10 cellular contexts compared by ENCODE assay signal in genomic region chr1:108214641-108215465, GRCh38. TPM values are rescaled to one million over a fixed set of nuclear protein-coding genes. Genes with fewer than 3 reads are reported as not detected.
DNase-seq lines count a peak whose midpoint lies in the region; ATAC-seq, FAIRE-seq and TF ChIP-seq lines count a peak whose summit lies in the region.
"Not testable (repeated sequence)": the region's sequence is repeated elsewhere in the genome, so short reads cannot be mapped to it uniquely, and the experiment has no call there.
"Had no signal": no experiment of that assay in that cellular context is flagged by ENCODE, and none has a peak within 500 bp of the region (broad histone marks: within the 10 kb centered on the region; RNA-seq: fewer than 3 reads in every experiment).

No MANE protein-coding gene starts in this region.

- FAIRE-seq in islet of Langerhans (lab: Jason Lieb, UNC), result peak; percentile 99

- 19 to 21% (median 21%) methylated on average over 4 of the region's 5 CpGs for WGBS in psoas muscle, 3 donors

- not testable (repeated sequence) for H3K27me3 ChIP-seq in psoas muscle (ENCODE audit: insufficient read depth in 3 of 3, low read length in 2 of 3)

- not testable (repeated sequence) for H3K4me1 ChIP-seq in psoas muscle

- H3K9me3 ChIP-seq in psoas muscle, result not testable (repeated sequence)

- H3K36me3 ChIP-seq in psoas muscle (ENCODE audit: insufficient read depth in 1 of 2, low read depth in 1 of 2), result not testable (repeated sequence)

- H3K27me3 Mint-ChIP-seq in CD14-positive monocyte (ENCODE audit: low read depth in 3 of 3), result peaks cover 0 to 15% (median 3%) of the 10 kb centered on the region in 3 donors
- not testable (repeated sequence) for H3K27me3 Mint-ChIP-seq in chondrocyte (ENCODE audit: low read depth)

- H3K4me1 Mint-ChIP-seq in CD14-positive monocyte; chondrocyte (ENCODE audit: low read depth): not testable (repeated sequence)

- not testable (repeated sequence) for DNase-seq in CD14-positive monocyte (ENCODE audit: low spot score); chondrocyte (ENCODE audit: low spot score); psoas muscle
- DNase-seq in NCI-H2107 treated with DMSO at 0.1 percent for 48 hours (lab: John Stamatoyannopoulos, UW; ENCODE audit: unreplicated experiment), result peak; percentile 6

- intact Hi-C loops in CD14-positive monocyte (cut with micrococcal nuclease); psoas muscle (cut with DNase I): not testable (repeated sequence)

- not testable (repeated sequence) for H3K36me3 Mint-ChIP-seq in CD14-positive monocyte; chondrocyte (ENCODE audit: low read depth)

- H3K9me3 Mint-ChIP-seq in CD14-positive monocyte; chondrocyte (ENCODE audit: low read depth): not testable (repeated sequence)

- H3K27ac Mint-ChIP-seq in CD14-positive monocyte; chondrocyte (ENCODE audit: unreplicated experiment): not testable (repeated sequence)

- peak; percentile 55 for ATAC-seq in GM18858 (IDR thresholded peaks at IDR 0.05; ENCODE audit: unreplicated experiment)
- peak; percentile 57 for ATAC-seq in HG03280 (IDR thresholded peaks at IDR 0.05; ENCODE audit: unreplicated experiment)
- ATAC-seq in SK-N-SH treated with all-trans-retinoic acid at 6 μM for 48 hours, result peak; percentile 78
- peak in 2 of 4 donors; percentile 56 to 59 for ATAC-seq in psoas muscle

- not testable (repeated sequence) for H3K27ac ChIP-seq in psoas muscle

- H3K4me3 Mint-ChIP-seq in CD14-positive monocyte; chondrocyte (ENCODE audit: unreplicated experiment): not testable (repeated sequence)

- not testable (repeated sequence) for H3K4me3 ChIP-seq in psoas muscle

- peak; percentile 76 for TF ChIP-seq CTCF in CD14-positive monocyte (IDR thresholded peaks at IDR 0.05)
- peak; percentile 88 for TF ChIP-seq CTCF in chondrocyte (IDR thresholded peaks at IDR 0.05)
- TF ChIP-seq CTCF in psoas muscle (IDR thresholded peaks at IDR 0.05), result peak; percentile 58

RNA-seq across cellular contexts. Expression of gene SLC25A24, which starts 14.7 kb away (rescaled TPM):
- polyA plus RNA-seq in CD14-positive monocyte, result 10 to 100 TPM; 43.4 to 45.4 TPM
- total RNA-seq in chondrocyte, result 40.9 to 43.4 TPM (median 42.7 TPM) in 3 replicates
- 1 to 10 TPM; 5.1 to 9.4 (median 7.9) TPM for total RNA-seq in psoas muscle
- 1 to 10 TPM; 3.2 to 7.6 (median 5.7) TPM for polyA plus RNA-seq in psoas muscle

RNA-seq across cellular contexts. Expression of gene NBPF4, which starts 29.0 kb away (rescaled TPM):
- not detected for polyA plus RNA-seq in CD14-positive monocyte
- not detected in 3 replicates for total RNA-seq in chondrocyte
- not detected for total RNA-seq in psoas muscle
- polyA plus RNA-seq in psoas muscle, result not detected
- total RNA-seq: activated CD4-positive, alpha-beta memory T cell treated with anti-CD3 and anti-CD28 coated beads, Interleukin-2, amount 10 ng/mL, durations not matched to agents 7 days and 5 days; natural killer cell treated with Interleukin-12 subunit alpha and Interleukin-12 subunit beta and Interleukin-15 and Interleukin-18, amount 100 ng/mL, for 72 hours had no signal
